In genomic region chr10:119818889-119819270, GRCh38 we compare ENCODE assay signal across 12 cellular contexts. TPM values are rescaled to one million over a fixed set of nuclear protein-coding genes. Genes with fewer than 3 reads are reported as not detected.
DNase-seq lines count a peak whose midpoint lies in the region; ATAC-seq lines count a peak whose summit lies in the region.
"Had no signal": no experiment of that assay in that cellular context is flagged by ENCODE, and none has a peak within 500 bp of the region (broad histone marks: within the 10 kb centered on the region; RNA-seq: fewer than 3 reads in every experiment).

No MANE protein-coding gene starts in this region.

- peak overlapping the region; percentile 58 for H2AFZ ChIP-seq in GM23248

- H3K9me2 ChIP-seq in GM23248 (ENCODE audit: insufficient read depth) = no peaks in the 10 kb centered on the region

- no peaks in the 10 kb centered on the region for H3K36me3 ChIP-seq in GM23248 (ENCODE audit: low read depth)

- H3K4me1 ChIP-seq in GM23248 (ENCODE audit: insufficient read depth) = no peaks in the 10 kb centered on the region

- no peak for DNase-seq in GM23248
- DNase-seq in caudate nucleus (lab: John Stamatoyannopoulos, UW) = peak in 1 of 61 donors; percentile 20
- peak; percentile 19 for DNase-seq in putamen (ENCODE audit: low spot score)
- DNase-seq in SHP77 treated with DMSO at 0.1 percent for 48 hours (lab: John Stamatoyannopoulos, UW) = no peak
- DNase-seq in activated CD4-positive, CD25-positive, alpha-beta regulatory T cell treated with anti-CD3 and anti-CD28 coated beads, Interleukin-2, amount 50 U/mL, for 72 hours = no peak
- DNase-seq: cortex of kidney; NCI-H1930; PC-3; stimulated activated naive CD8-positive, alpha-beta T cell treated with anti-CD3 and anti-CD28 coated beads, Interleukin-15, Interleukin-2, amounts not matched to agents 100 U/mL and 50 U/mL, for 24 hours had no signal

- H4K20me1 ChIP-seq in GM23248 (ENCODE audit: insufficient read depth) = no peaks in the 10 kb centered on the region

- no peak for ATAC-seq in HG03460 (IDR thresholded peaks at IDR 0.05; ENCODE audit: unreplicated experiment)
- no peak for ATAC-seq in HG03565 (IDR thresholded peaks at IDR 0.05; ENCODE audit: unreplicated experiment)
- ATAC-seq: PC-3; stimulated activated naive CD8-positive, alpha-beta T cell treated with anti-CD3 and anti-CD28 coated beads, Interleukin-15, Interleukin-2, amounts not matched to agents 100 U/mL and 50 U/mL, for 24 hours had no signal

- H3K79me2 ChIP-seq in GM23248 (ENCODE audit: insufficient read depth) = no peaks in the 10 kb centered on the region

- H3K4me2 ChIP-seq in GM23248 (ENCODE audit: unreplicated experiment) = peak overlapping the region; percentile 81

- H3K27me3 ChIP-seq in GM23248 (replicated peaks; ENCODE audit: insufficient read depth) = no peaks in the 10 kb centered on the region

- WGBS in GM23248 (ENCODE audit: low coverage in 1 of 2, low lambda C conversion rate in 2 of 2, missing lambda C conversion rate in 2 of 2), 2 experiments = 43 to 53% methylated on average over 9 to 10 of the region's 10 CpGs

- H3K4me3 ChIP-seq in GM23248 = peak overlapping the region; percentile 68
- H3K4me3 ChIP-seq in iPS-18c (ENCODE audit: insufficient read depth, low read depth, low read length) = peak overlapping the region; percentile 29; the same call in 1 of the 2 replicates

- H3F3A ChIP-seq in GM23248 (ENCODE audit: insufficient read depth) = no peaks in the 10 kb centered on the region

- no peak overlapping the region for H3K27ac ChIP-seq in GM23248
- H3K27ac ChIP-seq in caudate nucleus (ENCODE audit: low read depth, low read length) = peak overlapping the region; percentile 20

- no peak overlapping the region for H3K9ac ChIP-seq in GM23248

- H3K9me3 ChIP-seq in GM23248 (ENCODE audit: low read depth) (no peaks in the 10 kb centered on the region), iPS-18c (ENCODE audit: control insufficient read depth, insufficient read depth, low read length) (no peaks in the 10 kb centered on the region)

- in situ Hi-C loops in GM23248 (cut with MboI) = no loop called here

RNA-seq across cellular contexts. Expression of gene MCMBP, which starts 53.8 kb away (rescaled TPM):
- 52.2 and 53.7 TPM in 2 replicates for total RNA-seq in GM23248 (2014; rRNA removed; shearing (Covaris generic))
- polyA plus RNA-seq in GM23248 (2016; fragmentation: Nextera tagmentation; extraction: Ambion mirVana) = 45.6 and 47.9 TPM in 2 replicates
